ENCODE assay signal across 33 cellular contexts in the genomic region with DNA sequence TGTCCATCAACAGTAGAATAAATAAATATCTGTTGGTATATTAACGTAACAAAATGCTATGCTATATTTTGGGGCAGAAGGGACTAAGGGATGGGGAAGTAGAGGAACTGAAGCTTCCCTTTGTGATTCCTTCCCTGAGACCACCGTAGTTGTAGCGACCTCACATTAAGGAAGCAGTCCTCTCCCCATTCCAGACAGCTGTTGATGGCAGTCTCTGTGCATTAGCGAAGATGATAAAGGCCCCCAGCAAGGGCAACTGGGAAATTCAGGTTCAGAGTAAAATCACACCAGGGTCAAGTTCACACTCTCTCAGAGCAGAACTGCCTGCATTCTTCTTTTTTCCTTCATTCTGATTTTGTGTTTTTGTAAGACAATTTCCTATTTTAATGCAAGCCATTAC.
"Had no signal": no experiment of that assay in that cellular context is flagged by ENCODE, and none has a peak within 500 bp of the region (broad histone marks: within the 10 kb centered on the region; RNA-seq: fewer than 3 reads in every experiment).

No MANE protein-coding gene starts in this region.

- ATAC-seq: activated CD4-positive, alpha-beta T cell treated with anti-CD3 and anti-CD28 coated beads for 36 hours; activated CD4-positive, CD25-positive, alpha-beta regulatory T cell treated with anti-CD3 and anti-CD28 coated beads, Interleukin-2, amount 50 U/mL, for 24 hours; activated CD8-positive, alpha-beta memory T cell treated with anti-CD3 and anti-CD28 coated beads, Interleukin-2, amount 10 ng/mL, durations not matched to agents 7 days and 5 days; activated CD8-positive, alpha-beta T cell treated with anti-CD3 and anti-CD28 coated beads, Interleukin-2, amount 10 ng/mL, durations not matched to agents 7 days and 5 days; activated naive CD8-positive, alpha-beta T cell treated with anti-CD3 and anti-CD28 coated beads, Interleukin-2, amount 50 U/mL, for 24 hours had no signal

- H3K27ac Mint-ChIP-seq: activated CD4-positive, alpha-beta memory T cell treated with anti-CD3 and anti-CD28 coated beads, Interleukin-2, amount 10 ng/mL, durations not matched to agents 7 days and 5 days; activated CD4-positive, alpha-beta T cell treated with anti-CD3 and anti-CD28 coated beads for 36 hours; activated CD4-positive, alpha-beta T cell treated with anti-CD3 and anti-CD28 coated beads, Interleukin-2, amount 10 ng/mL, durations not matched to agents 7 days and 5 days; activated CD8-positive, alpha-beta memory T cell treated with anti-CD3 and anti-CD28 coated beads, Interleukin-2, amount 10 ng/mL, durations not matched to agents 7 days and 5 days; activated CD8-positive, alpha-beta T cell treated with anti-CD3 and anti-CD28 coated beads, Interleukin-2, amount 10 ng/mL, durations not matched to agents 7 days and 5 days; activated naive CD4-positive, alpha-beta T cell treated with anti-CD3 and anti-CD28 coated beads, Interleukin-2, amount 10 ng/mL, durations not matched to agents 7 days and 5 days; activated naive CD4-positive, alpha-beta T cell treated with anti-CD3 and anti-CD28 coated beads, Interleukin-2, amount 50 U/mL, for 24 hours; activated naive CD8-positive, alpha-beta T cell; activated naive CD8-positive, alpha-beta T cell treated with anti-CD3 and anti-CD28 coated beads, Interleukin-2, amount 10 ng/mL, durations not matched to agents 7 days and 5 days; activated naive CD8-positive, alpha-beta T cell treated with anti-CD3 and anti-CD28 coated beads, Interleukin-2, amount 50 U/mL, for 24 hours; activated T-cell treated with anti-CD3 and anti-CD28 coated beads, Interleukin-2, amount 50 U/mL, for 24 hours; activated T-helper 2 cell treated with anti-CD3 and anti-CD28 coated beads, Interferon-gamma antibody, Interleukin-2, Interleukin-4, amounts not matched to agents 10 μg/mL and 5 μg/mL and 100 μg/mL, durations not matched to agents 14 hours and 24 hours and 36 hours; brain; T-helper 1 cell treated with Interleukin-12 subunit alpha and Interleukin-12 subunit beta and Interleukin-4 antibody, amounts not matched to agents 30 μg/mL and 1 μg/mL, for 36 hours; T-helper 2 cell treated with Interferon-gamma antibody and Interleukin-4, amounts not matched to agents 5 μg/mL and 100 μg/mL, for 36 hours had no signal

- H3K4me3 Mint-ChIP-seq: activated CD4-positive, alpha-beta memory T cell treated with anti-CD3 and anti-CD28 coated beads, Interleukin-2, amount 10 ng/mL, durations not matched to agents 7 days and 5 days; activated CD4-positive, alpha-beta T cell treated with anti-CD3 and anti-CD28 coated beads for 36 hours; activated CD4-positive, alpha-beta T cell treated with anti-CD3 and anti-CD28 coated beads, Interleukin-2, amount 10 ng/mL, durations not matched to agents 7 days and 5 days; activated CD8-positive, alpha-beta memory T cell treated with anti-CD3 and anti-CD28 coated beads, Interleukin-2, amount 10 ng/mL, durations not matched to agents 7 days and 5 days; activated CD8-positive, alpha-beta T cell treated with anti-CD3 and anti-CD28 coated beads, Interleukin-2, amount 10 ng/mL, durations not matched to agents 7 days and 5 days; activated naive CD4-positive, alpha-beta T cell treated with anti-CD3 and anti-CD28 coated beads, Interleukin-2, amount 10 ng/mL, durations not matched to agents 7 days and 5 days; activated naive CD4-positive, alpha-beta T cell treated with anti-CD3 and anti-CD28 coated beads, Interleukin-2, amount 50 U/mL, for 24 hours; activated naive CD8-positive, alpha-beta T cell; activated naive CD8-positive, alpha-beta T cell treated with anti-CD3 and anti-CD28 coated beads, Interleukin-2, amount 10 ng/mL, durations not matched to agents 7 days and 5 days; activated naive CD8-positive, alpha-beta T cell treated with anti-CD3 and anti-CD28 coated beads, Interleukin-2, amount 50 U/mL, for 24 hours; activated T-cell treated with anti-CD3 and anti-CD28 coated beads, Interleukin-2, amount 50 U/mL, for 24 hours; brain; central memory CD8-positive, alpha-beta T cell; T-helper 1 cell treated with Interleukin-12 subunit alpha and Interleukin-12 subunit beta and Interleukin-4 antibody, amounts not matched to agents 30 μg/mL and 1 μg/mL, for 36 hours; T-helper 2 cell treated with Interferon-gamma antibody and Interleukin-4, amounts not matched to agents 5 μg/mL and 100 μg/mL, for 36 hours had no signal

- H3K36me3 Mint-ChIP-seq: activated CD8-positive, alpha-beta memory T cell treated with anti-CD3 and anti-CD28 coated beads, Interleukin-2, amount 10 ng/mL, durations not matched to agents 7 days and 5 days; activated naive CD4-positive, alpha-beta T cell treated with anti-CD3 and anti-CD28 coated beads, Interleukin-2, amount 10 ng/mL, durations not matched to agents 7 days and 5 days; activated naive CD4-positive, alpha-beta T cell treated with anti-CD3 and anti-CD28 coated beads, Interleukin-2, amount 50 U/mL, for 24 hours; activated naive CD8-positive, alpha-beta T cell; activated naive CD8-positive, alpha-beta T cell treated with anti-CD3 and anti-CD28 coated beads, Interleukin-2, amount 10 ng/mL, durations not matched to agents 7 days and 5 days had no signal

- DNase-seq: activated CD4-positive, alpha-beta memory T cell treated with anti-CD3 and anti-CD28 coated beads, Interleukin-2, amount 10 ng/mL, durations not matched to agents 7 days and 5 days; activated CD4-positive, alpha-beta T cell treated with anti-CD3 and anti-CD28 coated beads for 1 hour; activated CD4-positive, alpha-beta T cell treated with anti-CD3 and anti-CD28 coated beads for 36 hours; activated CD4-positive, alpha-beta T cell treated with anti-CD3 and anti-CD28 coated beads for 48 hours; activated CD4-positive, alpha-beta T cell treated with anti-CD3 and anti-CD28 coated beads, Interleukin-2, amount 10 ng/mL, durations not matched to agents 7 days and 5 days; activated CD4-positive, alpha-beta T cell treated with anti-CD3 and anti-CD28 coated beads, Interleukin-2, amount 50 U/mL, for 48 hours; activated CD4-positive, CD25-positive, alpha-beta regulatory T cell; activated CD8-positive, alpha-beta memory T cell treated with anti-CD3 and anti-CD28 coated beads for 24 hours; activated CD8-positive, alpha-beta memory T cell treated with anti-CD3 and anti-CD28 coated beads, Interleukin-2, amount 10 ng/mL, durations not matched to agents 7 days and 5 days; activated CD8-positive, alpha-beta memory T cell treated with anti-CD3 and anti-CD28 coated beads, Interleukin-2, amount 50 U/mL, for 48 hours; activated CD8-positive, alpha-beta T cell treated with anti-CD3 and anti-CD28 coated beads, Interleukin-2, amount 10 ng/mL, durations not matched to agents 7 days and 5 days; activated effector memory CD4-positive, alpha-beta T cell treated with Interleukin-2 at 50 U/mL for 16 hours; activated gamma-delta T cell; activated naive CD4-positive, alpha-beta T cell treated with anti-CD3 and anti-CD28 coated beads, Interleukin-2, amount 10 ng/mL, durations not matched to agents 7 days and 5 days; activated naive CD4-positive, alpha-beta T cell treated with Interleukin-2 at 50 U/mL for 16 hours; activated naive CD8-positive, alpha-beta T cell treated with anti-CD3 and anti-CD28 coated beads, Interleukin-2, amount 10 ng/mL, durations not matched to agents 7 days and 5 days; activated naive CD8-positive, alpha-beta T cell treated with anti-CD3 and anti-CD28 coated beads, Interleukin-2, amount 50 U/mL, for 24 hours; activated T-cell treated with anti-CD3 and anti-CD28 coated beads, Interleukin-2, amount 50 U/mL, for 24 hours; activated T-cell treated with anti-CD3 and anti-CD28 coated beads, Interleukin-2, amount 50 U/mL, for 48 hours; amygdala; anterior cingulate cortex; caudate nucleus; T-helper 1 cell; T-helper 2 cell; T-helper 9 cell had no signal

- H3K27me3 Mint-ChIP-seq: activated CD4-positive, alpha-beta memory T cell treated with anti-CD3 and anti-CD28 coated beads, Interleukin-2, amount 10 ng/mL, durations not matched to agents 7 days and 5 days; activated CD8-positive, alpha-beta memory T cell treated with anti-CD3 and anti-CD28 coated beads, Interleukin-2, amount 10 ng/mL, durations not matched to agents 7 days and 5 days; activated naive CD4-positive, alpha-beta T cell treated with anti-CD3 and anti-CD28 coated beads, Interleukin-2, amount 10 ng/mL, durations not matched to agents 7 days and 5 days; central memory CD8-positive, alpha-beta T cell had no signal

- H3K9me3 Mint-ChIP-seq: activated CD4-positive, alpha-beta memory T cell treated with anti-CD3 and anti-CD28 coated beads, Interleukin-2, amount 10 ng/mL, durations not matched to agents 7 days and 5 days; activated CD4-positive, alpha-beta T cell treated with anti-CD3 and anti-CD28 coated beads, Interleukin-2, amount 10 ng/mL, durations not matched to agents 7 days and 5 days; activated naive CD4-positive, alpha-beta T cell treated with anti-CD3 and anti-CD28 coated beads, Interleukin-2, amount 10 ng/mL, durations not matched to agents 7 days and 5 days; activated naive CD4-positive, alpha-beta T cell treated with anti-CD3 and anti-CD28 coated beads, Interleukin-2, amount 50 U/mL, for 24 hours; activated naive CD8-positive, alpha-beta T cell treated with anti-CD3 and anti-CD28 coated beads, Interleukin-2, amount 10 ng/mL, durations not matched to agents 7 days and 5 days; activated naive CD8-positive, alpha-beta T cell treated with anti-CD3 and anti-CD28 coated beads, Interleukin-2, amount 50 U/mL, for 24 hours; activated T-cell treated with anti-CD3 and anti-CD28 coated beads, Interleukin-2, amount 50 U/mL, for 24 hours; activated T-helper 2 cell treated with anti-CD3 and anti-CD28 coated beads, Interferon-gamma antibody, Interleukin-2, Interleukin-4, amounts not matched to agents 10 μg/mL and 5 μg/mL and 100 μg/mL, durations not matched to agents 14 hours and 24 hours and 36 hours; central memory CD8-positive, alpha-beta T cell; T-helper 1 cell treated with Interleukin-12 subunit alpha and Interleukin-12 subunit beta and Interleukin-4 antibody, amounts not matched to agents 30 μg/mL and 1 μg/mL, for 36 hours; T-helper 2 cell treated with Interferon-gamma antibody and Interleukin-4, amounts not matched to agents 5 μg/mL and 100 μg/mL, for 36 hours had no signal

- H3K4me1 Mint-ChIP-seq: activated CD4-positive, alpha-beta memory T cell treated with anti-CD3 and anti-CD28 coated beads, Interleukin-2, amount 10 ng/mL, durations not matched to agents 7 days and 5 days; activated CD4-positive, alpha-beta T cell treated with anti-CD3 and anti-CD28 coated beads for 36 hours; activated CD4-positive, alpha-beta T cell treated with anti-CD3 and anti-CD28 coated beads, Interleukin-2, amount 10 ng/mL, durations not matched to agents 7 days and 5 days; activated CD8-positive, alpha-beta memory T cell treated with anti-CD3 and anti-CD28 coated beads, Interleukin-2, amount 10 ng/mL, durations not matched to agents 7 days and 5 days; activated naive CD4-positive, alpha-beta T cell treated with anti-CD3 and anti-CD28 coated beads, Interleukin-2, amount 10 ng/mL, durations not matched to agents 7 days and 5 days; activated naive CD4-positive, alpha-beta T cell treated with anti-CD3 and anti-CD28 coated beads, Interleukin-2, amount 50 U/mL, for 24 hours; activated naive CD8-positive, alpha-beta T cell treated with anti-CD3 and anti-CD28 coated beads, Interleukin-2, amount 10 ng/mL, durations not matched to agents 7 days and 5 days; activated naive CD8-positive, alpha-beta T cell treated with anti-CD3 and anti-CD28 coated beads, Interleukin-2, amount 50 U/mL, for 24 hours; brain; central memory CD8-positive, alpha-beta T cell had no signal
